8 cellular contexts compared by ENCODE assay signal in the genomic region with DNA sequence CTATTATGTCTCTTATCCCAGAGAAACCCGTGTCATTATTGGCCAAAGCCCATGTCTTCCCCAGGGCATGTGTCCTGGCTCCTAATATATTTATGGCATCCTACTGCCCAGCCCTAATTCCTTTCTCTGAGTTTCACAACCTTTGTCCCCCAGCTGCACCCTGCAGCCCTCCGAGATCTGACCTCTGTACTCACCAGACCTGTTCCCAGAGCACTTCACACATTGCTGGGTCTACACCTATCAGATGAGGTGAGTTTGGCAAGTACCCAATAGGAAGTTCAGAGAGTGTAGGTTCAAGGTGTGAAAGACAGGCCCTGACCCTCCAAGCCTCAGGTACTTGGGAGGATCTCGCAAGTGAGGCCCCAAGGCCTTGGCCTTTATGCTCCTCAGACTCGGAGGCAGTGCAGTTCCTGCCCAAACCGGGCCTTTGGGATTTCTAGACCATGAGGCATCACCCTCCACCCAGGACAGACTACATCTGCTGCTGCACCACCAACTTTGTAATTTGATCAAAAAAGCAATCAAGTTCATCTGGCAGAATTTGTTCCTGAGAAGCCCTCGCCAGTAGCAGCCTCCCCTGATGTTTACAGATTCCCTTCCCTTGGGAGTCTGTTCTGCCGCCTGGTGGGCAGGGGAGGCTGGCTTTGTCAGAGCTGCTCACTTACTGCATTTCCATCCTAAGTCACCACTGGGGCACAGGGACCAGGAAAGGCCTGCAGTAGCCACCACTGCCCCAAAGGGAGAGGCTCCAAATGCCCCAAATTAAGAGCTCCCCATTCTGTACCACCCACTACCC. TPM values are rescaled to one million over a fixed set of nuclear protein-coding genes. Genes with fewer than 3 reads are reported as not detected.
DNase-seq lines count a peak whose midpoint lies in the region; ATAC-seq and TF ChIP-seq lines count a peak whose summit lies in the region.

No MANE protein-coding gene starts in this region.

- no peak for ATAC-seq in stimulated activated naive B cell treated with anti-CD40 and anti-IgM and Interleukin-4, amounts not matched to agents 10 μg/mL and 1 μg/mL and 100 μg/mL, for 72 hours (replicated peaks)
- ATAC-seq in left lobe of liver = no peak

- peak; percentile 48 for TF ChIP-seq CTCF in foreskin fibroblast (IDR thresholded peaks at IDR 0.05; ENCODE audit: low read depth, low read length)

- no peaks in the 10 kb centered on the region for H3K9me3 Mint-ChIP-seq in T-helper 1 cell treated with Interleukin-12 subunit alpha and Interleukin-12 subunit beta and Interleukin-4 antibody, amounts not matched to agents 30 μg/mL and 1 μg/mL, for 36 hours
- no peaks in the 10 kb centered on the region for H3K9me3 Mint-ChIP-seq in activated CD4-positive, alpha-beta memory T cell treated with anti-CD3 and anti-CD28 coated beads, Interleukin-2, amount 10 ng/mL, durations not matched to agents 7 days and 5 days
- H3K9me3 Mint-ChIP-seq in stimulated activated naive B cell treated with anti-CD40 and anti-IgM and Interleukin-4, amounts not matched to agents 10 μg/mL and 1 μg/mL and 100 μg/mL, for 72 hours = no peaks in the 10 kb centered on the region

- no peak overlapping the region for H3K27ac Mint-ChIP-seq in T-helper 1 cell treated with Interleukin-12 subunit alpha and Interleukin-12 subunit beta and Interleukin-4 antibody, amounts not matched to agents 30 μg/mL and 1 μg/mL, for 36 hours
- H3K27ac Mint-ChIP-seq in activated CD4-positive, alpha-beta memory T cell treated with anti-CD3 and anti-CD28 coated beads, Interleukin-2, amount 10 ng/mL, durations not matched to agents 7 days and 5 days = no peak overlapping the region
- H3K27ac Mint-ChIP-seq in stimulated activated naive B cell treated with anti-CD40 and anti-IgM and Interleukin-4, amounts not matched to agents 10 μg/mL and 1 μg/mL and 100 μg/mL, for 72 hours = peak overlapping the region; percentile 14

- peaks cover 60% of the 10 kb centered on the region for H3K4me1 Mint-ChIP-seq in T-helper 1 cell treated with Interleukin-12 subunit alpha and Interleukin-12 subunit beta and Interleukin-4 antibody, amounts not matched to agents 30 μg/mL and 1 μg/mL, for 36 hours (ENCODE audit: low read depth)
- H3K4me1 Mint-ChIP-seq in activated CD4-positive, alpha-beta memory T cell treated with anti-CD3 and anti-CD28 coated beads, Interleukin-2, amount 10 ng/mL, durations not matched to agents 7 days and 5 days = peaks cover 62% of the 10 kb centered on the region
- peaks cover 39 to 76% of the 10 kb centered on the region in 2 donors for H3K4me1 Mint-ChIP-seq in stimulated activated naive B cell treated with anti-CD40 and anti-IgM and Interleukin-4, amounts not matched to agents 10 μg/mL and 1 μg/mL and 100 μg/mL, for 72 hours

- CTCF ChIA-PET in activated CD4-positive, alpha-beta memory T cell treated with anti-CD3 and anti-CD28 coated beads, Interleukin-2, amount 10 ng/mL, durations not matched to agents 7 days and 5 days (lab: Charles Lee) = interaction anchor here (1.3 kb wide), 1 partner anchor 10 kb away, joined by 3 read pairs; no protein-coding TSS in a partner anchor

- H3K4me3 Mint-ChIP-seq in T-helper 1 cell treated with Interleukin-12 subunit alpha and Interleukin-12 subunit beta and Interleukin-4 antibody, amounts not matched to agents 30 μg/mL and 1 μg/mL, for 36 hours = peak overlapping the region; percentile 79
- peak overlapping the region; percentile 74 for H3K4me3 Mint-ChIP-seq in activated CD4-positive, alpha-beta memory T cell treated with anti-CD3 and anti-CD28 coated beads, Interleukin-2, amount 10 ng/mL, durations not matched to agents 7 days and 5 days
- peak overlapping the region; percentile 78 to 79 for H3K4me3 Mint-ChIP-seq in stimulated activated naive B cell treated with anti-CD40 and anti-IgM and Interleukin-4, amounts not matched to agents 10 μg/mL and 1 μg/mL and 100 μg/mL, for 72 hours

- DNase-seq in T-helper 1 cell (no peak), foreskin fibroblast (peak; percentile 56 to 71), left lobe of liver (ENCODE audit: low spot score) (no peak), NCI-H1436 treated with DMSO at 0.1 percent for 48 hours (lab: John Stamatoyannopoulos, UW) (no peak), NCI-H2081 treated with DMSO at 0.1 percent for 48 hours (lab: John Stamatoyannopoulos, UW) (no peak)
- no peak for DNase-seq in activated CD4-positive, alpha-beta memory T cell treated with anti-CD3 and anti-CD28 coated beads, Interleukin-2, amount 10 ng/mL, durations not matched to agents 7 days and 5 days
- no peak for DNase-seq in stimulated activated naive B cell treated with anti-CD40 and anti-IgM and Interleukin-4, amounts not matched to agents 10 μg/mL and 1 μg/mL and 100 μg/mL, for 72 hours

- POLR2A ChIA-PET in activated CD4-positive, alpha-beta memory T cell treated with anti-CD3 and anti-CD28 coated beads, Interleukin-2, amount 10 ng/mL, durations not matched to agents 7 days and 5 days (lab: Charles Lee) = interaction anchor here (1.2 to 1.5 kb wide), 2 partner anchors 11 to 22 kb away, joined by 3 to 5 read pairs; no protein-coding TSS in a partner anchor

- peak overlapping the region in 1 of 2 donors; percentile 62 for H3K4me3 ChIP-seq in foreskin fibroblast (ENCODE audit: low read depth in 1 of 2, low read length in 2 of 2)

- peaks cover 27% of the 10 kb centered on the region for H3K36me3 Mint-ChIP-seq in T-helper 1 cell treated with Interleukin-12 subunit alpha and Interleukin-12 subunit beta and Interleukin-4 antibody, amounts not matched to agents 30 μg/mL and 1 μg/mL, for 36 hours (ENCODE audit: low read depth)
- H3K36me3 Mint-ChIP-seq in activated CD4-positive, alpha-beta memory T cell treated with anti-CD3 and anti-CD28 coated beads, Interleukin-2, amount 10 ng/mL, durations not matched to agents 7 days and 5 days (ENCODE audit: low read depth) = peaks cover 37% of the 10 kb centered on the region
- H3K36me3 Mint-ChIP-seq in stimulated activated naive B cell treated with anti-CD40 and anti-IgM and Interleukin-4, amounts not matched to agents 10 μg/mL and 1 μg/mL and 100 μg/mL, for 72 hours = peaks cover 14 to 32% of the 10 kb centered on the region in 2 donors

- peaks cover 4% of the 10 kb centered on the region for H3K27me3 Mint-ChIP-seq in T-helper 1 cell treated with Interleukin-12 subunit alpha and Interleukin-12 subunit beta and Interleukin-4 antibody, amounts not matched to agents 30 μg/mL and 1 μg/mL, for 36 hours (ENCODE audit: low read depth)
- H3K27me3 Mint-ChIP-seq in activated CD4-positive, alpha-beta memory T cell treated with anti-CD3 and anti-CD28 coated beads, Interleukin-2, amount 10 ng/mL, durations not matched to agents 7 days and 5 days = peaks cover 3% of the 10 kb centered on the region
- no peaks in the 10 kb centered on the region for H3K27me3 Mint-ChIP-seq in stimulated activated naive B cell treated with anti-CD40 and anti-IgM and Interleukin-4, amounts not matched to agents 10 μg/mL and 1 μg/mL and 100 μg/mL, for 72 hours

RNA-seq across cellular contexts. Expression of gene CAMK2G, which starts 2.2 kb away (rescaled TPM):
- total RNA-seq in activated CD4-positive, alpha-beta memory T cell treated with anti-CD3 and anti-CD28 coated beads, Interleukin-2, amount 10 ng/mL, durations not matched to agents 7 days and 5 days = 10 to 100 TPM; 46.4 to 48.5 TPM
- total RNA-seq in left lobe of liver = 11.1 TPM

RNA-seq across cellular contexts. Expression of gene PLAU, which starts 38.8 kb away (rescaled TPM):
- total RNA-seq in activated CD4-positive, alpha-beta memory T cell treated with anti-CD3 and anti-CD28 coated beads, Interleukin-2, amount 10 ng/mL, durations not matched to agents 7 days and 5 days = 1 to 10 TPM; 3.0 to 5.3 TPM
- total RNA-seq in left lobe of liver = 0.50 TPM

Comparison
In these comparisons a context has a peak if more than half of its experiments do, and no peak if none do; other contexts are left out.
1. DNase-seq: peak in foreskin fibroblast (2 of 2); none in T-helper 1 cell (0 of 5), activated CD4-positive, alpha-beta memory T cell treated with anti-CD3 and anti-CD28 coated beads, Interleukin-2, amount 10 ng/mL, durations not matched to agents 7 days and 5 days (single experiment), stimulated activated naive B cell treated with anti-CD40 and anti-IgM and Interleukin-4, amounts not matched to agents 10 μg/mL and 1 μg/mL and 100 μg/mL, for 72 hours (single experiment), left lobe of liver (single experiment), NCI-H1436 treated with DMSO at 0.1 percent for 48 hours (single experiment) and NCI-H2081 treated with DMSO at 0.1 percent for 48 hours (single experiment).
2. Peak in every context shown above with its lines, with median percentiles within 50 percentile points of each other: H3K4me3 Mint-ChIP-seq.